8 cellular contexts compared by ENCODE assay signal in genomic region chr15:85580914-85581313, GRCh38.
DNase-seq lines count a peak whose midpoint lies in the region; ATAC-seq and TF ChIP-seq lines count a peak whose summit lies in the region.

No MANE protein-coding gene starts in this region.

- TF ChIP-seq CTCF in A673 (conservative IDR thresholded peaks at IDR 0.05; ENCODE audit: low read depth, low read length), result no peak

- CTCF ChIA-PET in activated CD4-positive, alpha-beta memory T cell treated with anti-CD3 and anti-CD28 coated beads for 36 hours (lab: Charles Lee), result interaction anchor here (0.7 to 2.9 kb wide), 7 partner anchors 24 to 284 kb away, joined by 3 to 13 read pairs (median 9); no protein-coding TSS in a partner anchor
- CTCF ChIA-PET in A673 (lab: Charles Lee), result no interaction called here

- H3K9me3 Mint-ChIP-seq in activated CD4-positive, alpha-beta memory T cell treated with anti-CD3 and anti-CD28 coated beads for 36 hours, result no peaks in the 10 kb centered on the region

- peak overlapping the region; percentile 86 for H3K4me3 Mint-ChIP-seq in activated CD4-positive, alpha-beta memory T cell treated with anti-CD3 and anti-CD28 coated beads for 36 hours

- peak; percentile 83 for DNase-seq in activated CD4-positive, alpha-beta memory T cell treated with anti-CD3 and anti-CD28 coated beads for 36 hours
- DNase-seq in germinal center (ENCODE audit: low spot score) (peak; percentile 10), NCI-H2227 treated with DMSO at 0.1 percent for 48 hours (lab: John Stamatoyannopoulos, UW) (no peak), NCI-H345 (lab: John Stamatoyannopoulos, UW) (no peak), A673 (ENCODE audit: low spot score) (no peak)
- DNase-seq in stimulated activated CD4-positive, alpha-beta T cell treated with anti-CD3 and anti-CD28 coated beads, TNF-alpha, amount 100 ng/mL, for 24 hours (ENCODE audit: low read depth in 3 of 3), result peak in 2 of 3 experiments; percentile 20 to 50

- no peaks in the 10 kb centered on the region for H3K36me3 ChIP-seq in A673 (ENCODE audit: insufficient read depth, low read length, poor library complexity, severe bottlenecking)

- no peaks in the 10 kb centered on the region for H3K27me3 Mint-ChIP-seq in activated CD4-positive, alpha-beta memory T cell treated with anti-CD3 and anti-CD28 coated beads for 36 hours

- BruUV-seq in A673 (replicated peaks; lab: Mats Ljungman, UMichigan), result no TSS peak

- no peaks in the 10 kb centered on the region for H3K9me3 ChIP-seq in A673 (ENCODE audit: low read depth, low read length, poor library complexity, severe bottlenecking)

- POLR2A ChIA-PET in activated CD4-positive, alpha-beta memory T cell treated with anti-CD3 and anti-CD28 coated beads for 36 hours (lab: Charles Lee), result interaction anchor here (0.8 to 3.8 kb wide), 15 partner anchors 14 to 250 kb away, joined by 3 to 27 read pairs (median 7); no protein-coding TSS in a partner anchor
- POLR2A ChIA-PET in A673 (lab: Charles Lee; ENCODE audit: low non-redundant PET), result no interaction called here

- H3K4me1 Mint-ChIP-seq in activated CD4-positive, alpha-beta memory T cell treated with anti-CD3 and anti-CD28 coated beads for 36 hours (ENCODE audit: low read depth), result peaks cover 68% of the 10 kb centered on the region

- intact Hi-C loops in activated CD4-positive, alpha-beta memory T cell treated with anti-CD3 and anti-CD28 coated beads for 36 hours (cut with micrococcal nuclease), result loop anchor here (1.0 to 5.0 kb wide), 7 partner anchors 16 to 844 kb away; no protein-coding TSS in a partner anchor
- intact Hi-C loops in A673 (cut with micrococcal nuclease; ENCODE audit: unreplicated experiment), result no loop called here

- H3K27me3 ChIP-seq in A673 (replicated peaks; ENCODE audit: insufficient read depth, low read depth, low read length, poor library complexity), result no peaks in the 10 kb centered on the region

- peak overlapping the region; percentile 93 for H3K27ac Mint-ChIP-seq in activated CD4-positive, alpha-beta memory T cell treated with anti-CD3 and anti-CD28 coated beads for 36 hours

- H3K4me3 ChIP-seq in A673 (ENCODE audit: low read depth, low read length, poor library complexity, severe bottlenecking), result no peak overlapping the region

- H3K27ac ChIP-seq in A673 (ENCODE audit: low read depth, low read length, poor library complexity, severe bottlenecking), result no peak overlapping the region

- H3K4me1 ChIP-seq in A673 (ENCODE audit: insufficient read depth, low read length, poor library complexity, severe bottlenecking), result peaks cover 13% of the 10 kb centered on the region

- peak; percentile 31 for ATAC-seq in GM21786 (IDR thresholded peaks at IDR 0.05; ENCODE audit: unreplicated experiment)
- ATAC-seq in HG03520 (IDR thresholded peaks at IDR 0.05; ENCODE audit: unreplicated experiment), result no peak

- peaks cover 55% of the 10 kb centered on the region for H3K36me3 Mint-ChIP-seq in activated CD4-positive, alpha-beta memory T cell treated with anti-CD3 and anti-CD28 coated beads for 36 hours

Comparison
In these comparisons a context has a peak if more than half of its experiments do, and no peak if none do; other contexts are left out.
1. DNase-seq: peak in activated CD4-positive, alpha-beta memory T cell treated with anti-CD3 and anti-CD28 coated beads for 36 hours (single experiment), germinal center (single experiment) and stimulated activated CD4-positive, alpha-beta T cell treated with anti-CD3 and anti-CD28 coated beads, TNF-alpha, amount 100 ng/mL, for 24 hours (2 of 3); none in NCI-H2227 treated with DMSO at 0.1 percent for 48 hours (single experiment), NCI-H345 (single experiment) and A673 (single experiment).